9 cellular contexts compared by ENCODE assay signal in genomic region chr5:32027717-32028321, GRCh38.
DNase-seq lines count a peak whose midpoint lies in the region; ATAC-seq and TF ChIP-seq lines count a peak whose summit lies in the region.
"Had no signal": no experiment of that assay in that cellular context is flagged by ENCODE, and none has a peak within 500 bp of the region (broad histone marks: within the 10 kb centered on the region; RNA-seq: fewer than 3 reads in every experiment).

No MANE protein-coding gene starts in this region.

- peak; percentile 75 for ATAC-seq in WTC11
- ATAC-seq in heart right ventricle, result peak; percentile 88 to 96 (median 93)

- H3K4me1 Mint-ChIP-seq in WTC11, result peaks cover 34% of the 10 kb centered on the region
- H3K4me1 Mint-ChIP-seq in activated CD4-positive, alpha-beta memory T cell treated with anti-CD3 and anti-CD28 coated beads for 36 hours (ENCODE audit: low read depth), result peaks cover 3% of the 10 kb centered on the region

- peaks cover 2 to 73% (median 65%) of the 10 kb centered on the region in 9 donors for H3K4me1 ChIP-seq in heart right ventricle

- peak overlapping the region; percentile 63 to 87 (median 76) for H3K27ac ChIP-seq in heart right ventricle

- H3K27me3 ChIP-seq in heart right ventricle, result no peaks in the 10 kb centered on the region

- H3K36me3 ChIP-seq in heart right ventricle, result peaks cover 0 to 11% (median 0%) of the 10 kb centered on the region in 9 donors

- no peaks in the 10 kb centered on the region for H3K9me3 Mint-ChIP-seq in WTC11
- no peaks in the 10 kb centered on the region for H3K9me3 Mint-ChIP-seq in activated CD4-positive, alpha-beta memory T cell treated with anti-CD3 and anti-CD28 coated beads for 36 hours

- no peaks in the 10 kb centered on the region for H3K9me3 ChIP-seq in heart right ventricle

- CTCF ChIA-PET in WTC11 (lab: Charles Lee), result interaction anchor here (0.5 to 2.0 kb wide), 6 partner anchors 29 to 218 kb away, joined by 3 to 12 read pairs (median 4); no protein-coding TSS in a partner anchor
- CTCF ChIA-PET in activated CD4-positive, alpha-beta memory T cell treated with anti-CD3 and anti-CD28 coated beads for 36 hours (lab: Charles Lee), result no interaction called here

- POLR2A ChIA-PET in WTC11 (lab: Charles Lee), result interaction anchor here (0.6 to 1.1 kb wide), 3 partner anchors 10 to 231 kb away, joined by 3 to 14 read pairs (median 4); no protein-coding TSS in a partner anchor
- POLR2A ChIA-PET in activated CD4-positive, alpha-beta memory T cell treated with anti-CD3 and anti-CD28 coated beads for 36 hours (lab: Charles Lee), result no interaction called here

- H3K4me3 ChIP-seq in heart right ventricle, result peak overlapping the region in 3 of 10 donors; percentile 11 to 19 (median 16)
- H3K4me3 ChIP-seq: skin epidermis had no signal

- 3 to 7% methylated on average over 9 of the region's 9 CpGs for whole genome bisulfite sequencing in heart right ventricle, 2 donors

- TF ChIP-seq CTCF in WTC11 (IDR thresholded peaks at IDR 0.05) (no peak), heart right ventricle (IDR thresholded peaks at IDR 0.05) (no peak)

- no peaks in the 10 kb centered on the region; the same call in 1 of the 2 replicates for H3K27me3 Mint-ChIP-seq in WTC11 (ENCODE audit: low read depth)
- no peaks in the 10 kb centered on the region for H3K27me3 Mint-ChIP-seq in activated CD4-positive, alpha-beta memory T cell treated with anti-CD3 and anti-CD28 coated beads for 36 hours

- H3K4me3 Mint-ChIP-seq in WTC11, result no peak overlapping the region
- no peak overlapping the region for H3K4me3 Mint-ChIP-seq in activated CD4-positive, alpha-beta memory T cell treated with anti-CD3 and anti-CD28 coated beads for 36 hours

- peak; percentile 13 for DNase-seq in HK-2 (ENCODE audit: unreplicated experiment)
- no peak for DNase-seq in WTC11 (ENCODE audit: low spot score)
- peak in 1 of 2 donors; percentile 82 for DNase-seq in heart right ventricle
- DNase-seq in retina, result peak; percentile 32
- no peak for DNase-seq in activated CD4-positive, alpha-beta memory T cell treated with anti-CD3 and anti-CD28 coated beads for 36 hours
- DNase-seq in NCI-H1694 treated with DMSO at 0.1 percent for 48 hours (lab: John Stamatoyannopoulos, UW), result no peak
- no peak for DNase-seq in activated CD4-positive, alpha-beta T cell treated with anti-CD3 and anti-CD28 coated beads for 1 hour
- no peak for DNase-seq in NCI-H2171 (lab: John Stamatoyannopoulos, UW)

- H3K36me3 Mint-ChIP-seq in WTC11, result no peaks in the 10 kb centered on the region
- H3K36me3 Mint-ChIP-seq in activated CD4-positive, alpha-beta memory T cell treated with anti-CD3 and anti-CD28 coated beads for 36 hours, result no peaks in the 10 kb centered on the region

- H3K27ac Mint-ChIP-seq in WTC11, result peak overlapping the region; percentile 85
- H3K27ac Mint-ChIP-seq in activated CD4-positive, alpha-beta memory T cell treated with anti-CD3 and anti-CD28 coated beads for 36 hours, result no peak overlapping the region

- intact Hi-C loops in heart right ventricle (cut with DNase I), result loop anchor here in 2 of 10 donors (1.0 to 5.0 kb wide), 3 partner anchors 49 to 174 kb away; no protein-coding TSS in a partner anchor
- intact Hi-C loops in activated CD4-positive, alpha-beta memory T cell treated with anti-CD3 and anti-CD28 coated beads for 36 hours (cut with micrococcal nuclease), result no loop called here

TF ChIP-seq in WTC11, 78 proteins besides CTCF, POLR2A, EP300 and RAD21:
- TF ChIP-seq PRDM15 (CRISPR knock-in tag; IDR thresholded peaks at IDR 0.05), result peak; percentile 68
- TF ChIP-seq ZNF281 (CRISPR knock-in tag; IDR thresholded peaks at IDR 0.05), result no peak

Comparison
In these comparisons a context has a peak if more than half of its experiments do, and no peak if none do; other contexts are left out.
1. DNase-seq: peak in HK-2 (single experiment) and retina (single experiment); none in WTC11 (single experiment), activated CD4-positive, alpha-beta memory T cell treated with anti-CD3 and anti-CD28 coated beads for 36 hours (single experiment), NCI-H1694 treated with DMSO at 0.1 percent for 48 hours (single experiment), activated CD4-positive, alpha-beta T cell treated with anti-CD3 and anti-CD28 coated beads for 1 hour (single experiment) and NCI-H2171 (single experiment).